8 cellular contexts compared by ENCODE assay signal in the genomic region with DNA sequence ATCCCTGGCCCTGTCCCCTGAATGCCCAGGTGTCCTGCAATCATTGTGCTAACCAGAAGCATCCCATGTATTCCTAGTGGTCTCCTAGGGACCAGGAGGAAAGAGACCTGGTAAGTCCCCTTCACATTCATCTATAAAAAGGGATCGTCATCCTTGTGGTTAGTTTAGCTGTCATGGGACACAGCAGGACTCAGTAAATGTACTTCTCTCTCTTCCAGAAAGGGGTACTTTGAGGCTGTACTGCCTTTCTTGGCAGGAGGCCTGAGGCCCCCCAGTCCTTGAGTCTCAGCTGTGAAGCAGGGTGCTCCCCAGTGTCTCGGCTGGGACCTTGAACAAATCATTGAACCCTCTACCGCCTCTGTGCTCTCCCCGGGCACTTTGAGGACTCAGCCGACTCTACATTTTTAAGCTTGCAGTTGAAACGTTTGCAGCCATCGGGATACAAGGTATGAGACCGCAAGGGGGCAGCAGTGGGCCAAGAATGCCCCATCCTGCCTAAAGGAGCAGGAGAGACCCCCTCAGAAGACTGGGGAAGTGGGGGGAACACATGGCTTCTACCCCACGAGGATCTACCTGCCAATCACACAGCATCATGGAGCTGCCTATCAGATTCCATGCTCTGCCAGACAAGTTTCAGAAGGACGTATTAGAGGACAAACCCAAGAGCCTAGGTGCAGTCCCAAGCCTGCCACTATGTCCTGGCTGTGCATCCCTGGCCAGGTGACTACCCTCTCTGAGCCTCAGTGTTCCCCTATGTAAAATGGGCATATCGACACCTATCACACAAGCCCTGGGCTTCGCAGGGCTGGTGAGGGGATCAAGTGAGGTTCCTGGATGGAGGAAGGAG. TPM values are rescaled to one million over a fixed set of nuclear protein-coding genes. Genes with fewer than 3 reads are reported as not detected.
A peak's percentile ranks its signal among the peaks of the same experiment; 100 is the strongest.
DNase-seq lines count a peak whose midpoint lies in the region; ATAC-seq and TF ChIP-seq lines count a peak whose summit lies in the region.

No MANE protein-coding gene starts in this region.

- ATAC-seq in gastrocnemius medialis (no peak), HG02623 (IDR thresholded peaks at IDR 0.05; ENCODE audit: unreplicated experiment) (no peak)

- H3K27me3 ChIP-seq in adipocyte (replicated peaks; ENCODE audit: control insufficient read depth, insufficient read depth, low read length), result no peaks in the 10 kb centered on the region
- H3K27me3 ChIP-seq in right atrium auricular region, result no peaks in the 10 kb centered on the region
- H3K27me3 ChIP-seq in gastrocnemius medialis, result no peaks in the 10 kb centered on the region

- peak overlapping the region; percentile 5 for H3K9ac ChIP-seq in adipocyte (ENCODE audit: low read length)

- H3K36me3 ChIP-seq in adipocyte (ENCODE audit: control insufficient read depth, insufficient read depth, low read length, severe bottlenecking) (peaks cover 1% of the 10 kb centered on the region), right atrium auricular region (peaks cover 12% of the 10 kb centered on the region), gastrocnemius medialis (peaks cover 0 to 5% of the 10 kb centered on the region in 2 donors)

- H3K27ac ChIP-seq in right atrium auricular region (peak overlapping the region in 1 of 2 donors; percentile 29), gastrocnemius medialis (peak overlapping the region; percentile 14 to 96 (median 52))

- TF ChIP-seq CTCF in right atrium auricular region (IDR thresholded peaks at IDR 0.05) (peak; percentile 69 to 80), gastrocnemius medialis (IDR thresholded peaks at IDR 0.05 in 4 of 5, conservative IDR thresholded peaks at IDR 0.05 in 1 of 5) (peak; percentile 40 to 78 (median 68))

- intact Hi-C loops in gastrocnemius medialis (cut with DNase I; ENCODE audit: low total_unique reads), result loop anchor here (2.0 to 10.0 kb wide), 4 partner anchors 113 to 1320 kb away; a partner anchor contains a TSS

- no peak for TF ChIP-seq EP300 in Ishikawa (IDR thresholded peaks at IDR 0.05; ENCODE audit: borderline replicate concordance)

- no peak overlapping the region for H3K4me3 ChIP-seq in adipocyte (ENCODE audit: low read length)
- H3K4me3 ChIP-seq in right atrium auricular region, result no peak overlapping the region
- H3K4me3 ChIP-seq in gastrocnemius medialis, result no peak overlapping the region

- no peak for TF ChIP-seq POLR2A in gastrocnemius medialis (IDR thresholded peaks at IDR 0.05)

- H3K4me1 ChIP-seq in adipocyte (ENCODE audit: control insufficient read depth, insufficient read depth, low read length) (peaks cover 35% of the 10 kb centered on the region), right atrium auricular region (peaks cover 0 to 64% of the 10 kb centered on the region in 2 donors), gastrocnemius medialis (peaks cover 56 to 59% of the 10 kb centered on the region in 2 donors)

- DNase-seq in EL (peak; percentile 68), T-helper 1 cell (peak in 4 of 5 donors; percentile 52 to 70 (median 60)), adipocyte (ENCODE audit: low read depth) (peak; percentile 81), right atrium auricular region (ENCODE audit: low spot score) (peak; percentile 81), gastrocnemius medialis (peak in 1 of 2 donors; percentile 71), cortex of kidney (lab: John Stamatoyannopoulos, UW) (no peak)

- in situ Hi-C loops in gastrocnemius medialis (cut with MboI; ENCODE audit: low sequenced_read_pairs in 4 of 4), result no loop called here

- peak; percentile 88 for TF ChIP-seq RAD21 in Ishikawa (IDR thresholded peaks at IDR 0.05; ENCODE audit: low read depth)

- H3K9me3 ChIP-seq in adipocyte (ENCODE audit: control insufficient read depth, low read length) (no peaks in the 10 kb centered on the region), right atrium auricular region (no peaks in the 10 kb centered on the region), gastrocnemius medialis (no peaks in the 10 kb centered on the region)

TF ChIP-seq in Ishikawa, 13 proteins besides CTCF, POLR2A, EP300 and RAD21:
- TF ChIP-seq TEAD4 (IDR thresholded peaks at IDR 0.05) (no peak), ZBTB7A (IDR thresholded peaks at IDR 0.05; ENCODE audit: low read depth) (0 out of 2 replicates have a peak, but pooled peaks have one; percentile 23), FOXM1 (IDR thresholded peaks at IDR 0.05; ENCODE audit: borderline replicate concordance, low read depth) (no peak), CREB1 (IDR thresholded peaks at IDR 0.05; ENCODE audit: low read depth) (no peak), YY1 (IDR thresholded peaks at IDR 0.05; ENCODE audit: low read depth) (no peak), NFIC (IDR thresholded peaks at IDR 0.05) (no peak)
- TF ChIP-seq, protein P1, sequence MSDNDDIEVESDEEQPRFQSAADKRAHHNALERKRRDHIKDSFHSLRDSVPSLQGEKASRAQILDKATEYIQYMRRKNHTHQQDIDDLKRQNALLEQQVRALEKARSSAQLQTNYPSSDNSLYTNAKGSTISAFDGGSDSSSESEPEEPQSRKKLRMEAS (IDR thresholded peaks at IDR 0.05), result no peak
- TF ChIP-seq, protein P2, sequence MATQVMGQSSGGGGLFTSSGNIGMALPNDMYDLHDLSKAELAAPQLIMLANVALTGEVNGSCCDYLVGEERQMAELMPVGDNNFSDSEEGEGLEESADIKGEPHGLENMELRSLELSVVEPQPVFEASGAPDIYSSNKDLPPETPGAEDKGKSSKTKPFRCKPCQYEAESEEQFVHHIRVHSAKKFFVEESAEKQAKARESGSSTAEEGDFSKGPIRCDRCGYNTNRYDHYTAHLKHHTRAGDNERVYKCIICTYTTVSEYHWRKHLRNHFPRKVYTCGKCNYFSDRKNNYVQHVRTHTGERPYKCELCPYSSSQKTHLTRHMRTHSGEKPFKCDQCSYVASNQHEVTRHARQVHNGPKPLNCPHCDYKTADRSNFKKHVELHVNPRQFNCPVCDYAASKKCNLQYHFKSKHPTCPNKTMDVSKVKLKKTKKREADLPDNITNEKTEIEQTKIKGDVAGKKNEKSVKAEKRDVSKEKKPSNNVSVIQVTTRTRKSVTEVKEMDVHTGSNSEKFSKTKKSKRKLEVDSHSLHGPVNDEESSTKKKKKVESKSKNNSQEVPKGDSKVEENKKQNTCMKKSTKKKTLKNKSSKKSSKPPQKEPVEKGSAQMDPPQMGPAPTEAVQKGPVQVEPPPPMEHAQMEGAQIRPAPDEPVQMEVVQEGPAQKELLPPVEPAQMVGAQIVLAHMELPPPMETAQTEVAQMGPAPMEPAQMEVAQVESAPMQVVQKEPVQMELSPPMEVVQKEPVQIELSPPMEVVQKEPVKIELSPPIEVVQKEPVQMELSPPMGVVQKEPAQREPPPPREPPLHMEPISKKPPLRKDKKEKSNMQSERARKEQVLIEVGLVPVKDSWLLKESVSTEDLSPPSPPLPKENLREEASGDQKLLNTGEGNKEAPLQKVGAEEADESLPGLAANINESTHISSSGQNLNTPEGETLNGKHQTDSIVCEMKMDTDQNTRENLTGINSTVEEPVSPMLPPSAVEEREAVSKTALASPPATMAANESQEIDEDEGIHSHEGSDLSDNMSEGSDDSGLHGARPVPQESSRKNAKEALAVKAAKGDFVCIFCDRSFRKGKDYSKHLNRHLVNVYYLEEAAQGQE (IDR thresholded peaks at IDR 0.05; ENCODE audit: low read depth), result no peak

RNA-seq across cellular contexts. Expression of a gene that starts 2.4 kb away (rescaled TPM):
- total RNA-seq in right atrium auricular region, result 10 to 100 TPM; 22.8 to 34.5 TPM
- 10 to 100 TPM; 25.0 to 54.6 (median 33.7) TPM for total RNA-seq in gastrocnemius medialis

RNA-seq across cellular contexts. Expression of a gene that starts 30.6 kb away (rescaled TPM):
- total RNA-seq in right atrium auricular region (10 to 100 TPM; 62.4 to 69.1 TPM), gastrocnemius medialis (100 to 1,000 TPM in 2 of 4 donors, 10 to 100 TPM in 2; 84.2 to 117 (median 106) TPM)

RNA-seq across cellular contexts. Expression of a gene that starts 47.8 kb away (rescaled TPM):
- total RNA-seq in right atrium auricular region (not detected), gastrocnemius medialis (not detected)
